Comparison of ENCODE assay signal across 1 cellular context in the genomic region with DNA sequence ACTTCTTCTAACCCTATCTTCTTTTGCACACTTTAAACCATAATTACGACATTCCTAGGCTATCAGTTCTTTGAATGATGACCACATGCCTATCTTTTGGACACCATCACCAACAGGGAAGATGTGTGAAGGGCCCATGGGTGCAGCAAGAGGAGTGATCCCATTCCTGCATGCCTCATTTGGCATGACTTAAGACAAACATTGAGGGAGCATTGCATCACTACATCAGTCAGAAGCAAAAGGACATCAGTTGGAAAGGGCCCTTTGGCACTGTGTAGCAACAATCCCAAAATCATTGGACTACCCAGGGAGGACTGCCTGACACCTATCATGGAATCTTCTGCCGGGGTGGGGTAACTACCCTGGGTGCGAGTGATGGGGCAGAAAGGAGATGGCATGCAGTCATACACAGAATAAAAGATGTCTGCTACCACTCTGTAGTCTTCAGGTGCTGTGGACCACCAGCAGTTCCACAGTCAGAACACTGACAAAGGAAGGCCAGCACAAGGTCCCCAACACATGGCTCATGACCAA.
TF ChIP-seq lines count a peak whose summit lies in the region.

No MANE protein-coding gene starts in this region.

TF ChIP-seq in K562, 482 proteins besides CTCF, POLR2A, EP300 and RAD21 (continued from another document and continues in another):
- TF ChIP-seq, protein P1, sequence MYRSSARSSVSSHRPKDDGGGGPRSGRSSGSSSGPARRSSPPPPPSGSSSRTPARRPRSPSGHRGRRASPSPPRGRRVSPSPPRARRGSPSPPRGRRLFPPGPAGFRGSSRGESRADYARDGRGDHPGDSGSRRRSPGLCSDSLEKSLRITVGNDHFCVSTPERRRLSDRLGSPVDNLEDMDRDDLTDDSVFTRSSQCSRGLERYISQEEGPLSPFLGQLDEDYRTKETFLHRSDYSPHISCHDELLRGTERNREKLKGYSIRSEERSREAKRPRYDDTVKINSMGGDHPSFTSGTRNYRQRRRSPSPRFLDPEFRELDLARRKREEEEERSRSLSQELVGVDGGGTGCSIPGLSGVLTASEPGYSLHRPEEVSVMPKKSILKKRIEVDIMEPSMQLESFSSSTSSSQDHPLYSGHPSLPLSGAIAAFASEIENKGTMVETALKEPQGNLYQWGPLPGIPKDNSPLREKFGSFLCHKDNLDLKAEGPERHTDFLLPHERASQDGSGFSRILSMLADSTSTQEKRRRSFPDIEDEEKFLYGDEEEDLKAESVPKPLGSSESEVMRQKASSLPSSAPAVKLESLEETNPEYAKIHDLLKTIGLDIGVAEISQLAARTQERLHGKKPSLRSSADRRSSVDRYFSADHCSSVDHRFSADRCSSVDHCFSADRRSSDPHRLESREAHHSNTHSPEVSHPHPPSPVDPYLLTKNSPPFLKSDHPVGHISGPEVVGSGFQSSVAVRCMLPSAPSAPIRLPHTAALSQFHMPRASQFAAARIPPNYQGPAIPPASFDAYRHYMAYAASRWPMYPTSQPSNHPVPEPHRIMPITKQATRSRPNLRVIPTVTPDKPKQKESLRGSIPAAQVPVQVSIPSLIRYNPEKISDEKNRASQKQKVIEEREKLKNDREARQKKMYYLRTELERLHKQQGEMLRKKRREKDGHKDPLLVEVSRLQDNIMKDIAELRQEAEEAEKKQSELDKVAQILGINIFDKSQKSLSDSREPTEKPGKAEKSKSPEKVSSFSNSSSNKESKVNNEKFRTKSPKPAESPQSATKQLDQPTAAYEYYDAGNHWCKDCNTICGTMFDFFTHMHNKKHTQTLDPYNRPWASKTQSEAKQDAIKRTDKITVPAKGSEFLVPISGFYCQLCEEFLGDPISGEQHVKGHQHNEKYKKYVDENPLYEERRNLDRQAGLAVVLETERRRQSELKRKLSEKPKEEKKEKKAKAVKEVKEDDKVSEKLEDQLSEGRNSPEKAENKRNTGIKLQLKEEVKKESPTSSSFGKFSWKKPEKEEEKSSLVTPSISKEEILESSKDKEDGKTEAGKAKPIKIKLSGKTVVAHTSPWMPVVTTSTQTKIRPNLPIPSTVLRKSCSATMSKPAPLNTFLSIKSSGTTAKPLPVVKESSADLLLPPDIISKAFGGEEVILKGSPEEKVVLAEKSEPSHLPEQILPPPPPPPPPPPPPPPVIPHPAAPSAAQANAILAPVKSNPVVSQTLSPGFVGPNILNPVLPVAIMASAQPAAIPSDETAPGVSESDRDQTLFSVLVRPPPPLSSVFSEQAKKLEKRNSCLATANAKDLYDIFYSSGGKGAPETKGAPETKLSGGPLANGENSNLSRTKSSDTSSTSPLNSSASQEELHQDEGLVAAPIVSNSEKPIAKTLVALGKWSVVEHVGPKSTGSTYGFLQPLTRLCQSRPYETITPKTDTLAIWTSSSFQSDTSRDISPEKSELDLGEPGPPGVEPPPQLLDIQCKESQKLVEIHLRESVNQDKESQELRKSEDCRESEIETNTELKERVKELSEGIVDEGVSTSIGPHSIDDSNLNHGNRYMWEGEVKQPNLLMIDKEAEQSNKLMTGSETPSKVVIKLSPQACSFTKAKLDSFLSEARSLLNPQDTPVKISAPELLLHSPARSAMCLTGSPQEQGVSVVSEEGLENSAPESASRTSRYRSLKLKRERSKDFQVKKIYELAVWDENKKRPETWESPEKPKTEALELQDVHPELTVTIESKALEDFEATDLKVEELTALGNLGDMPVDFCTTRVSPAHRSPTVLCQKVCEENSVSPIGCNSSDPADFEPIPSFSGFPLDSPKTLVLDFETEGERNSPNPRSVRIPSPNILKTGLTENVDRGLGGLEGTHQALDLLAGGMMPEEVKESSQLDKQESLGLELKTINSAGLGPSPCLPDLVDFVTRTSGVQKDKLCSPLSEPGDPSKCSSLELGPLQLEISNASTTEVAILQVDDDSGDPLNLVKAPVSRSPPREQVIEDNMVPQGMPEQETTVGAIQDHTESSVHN (IDR thresholded peaks at IDR 0.05; ENCODE audit: borderline replicate concordance in 1 of 2, low read depth in 1 of 2), result peak in 1 of 2 experiments; percentile 67; a peak in 1 of 4 replicates
- TF ChIP-seq, protein P2, sequence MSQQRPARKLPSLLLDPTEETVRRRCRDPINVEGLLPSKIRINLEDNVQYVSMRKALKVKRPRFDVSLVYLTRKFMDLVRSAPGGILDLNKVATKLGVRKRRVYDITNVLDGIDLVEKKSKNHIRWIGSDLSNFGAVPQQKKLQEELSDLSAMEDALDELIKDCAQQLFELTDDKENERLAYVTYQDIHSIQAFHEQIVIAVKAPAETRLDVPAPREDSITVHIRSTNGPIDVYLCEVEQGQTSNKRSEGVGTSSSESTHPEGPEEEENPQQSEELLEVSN (IDR thresholded peaks at IDR 0.05; ENCODE audit: borderline replicate concordance in 1 of 2, extremely low read depth in 1 of 2, insufficient read depth in 1 of 2, insufficient read length in 1 of 2, low read depth in 1 of 2, low read length in 1 of 2, poor library complexity in 1 of 2, severe bottlenecking in 1 of 2), result no peak
- TF ChIP-seq COPS2 (conservative IDR thresholded peaks at IDR 0.05) (no peak), POLR3A (IDR thresholded peaks at IDR 0.05; ENCODE audit: borderline replicate concordance, extremely low read depth, insufficient read depth, insufficient read length) (no peak), POLR2AphosphoS2 (IDR thresholded peaks at IDR 0.05; ENCODE audit: low read length) (no peak), TAF1 (IDR thresholded peaks at IDR 0.05; ENCODE audit: control insufficient read depth, extremely low read depth, insufficient read depth, low read length, severe bottlenecking) (no peak), ARNT (IDR thresholded peaks at IDR 0.05) (no peak), ZC3H11A (IDR thresholded peaks at IDR 0.05; ENCODE audit: low read depth, low read length) (no peak), CCNT2 (IDR thresholded peaks at IDR 0.05; ENCODE audit: borderline replicate concordance, extremely low read depth, insufficient read length, low read depth, low read length) (no peak), NFE2L1 (tag; IDR thresholded peaks at IDR 0.05; ENCODE audit: borderline replicate concordance, low read depth) (no peak), ATF4 (CRISPR knock-in tag; IDR thresholded peaks at IDR 0.05) (peak; percentile 92), RCOR1 (IDR thresholded peaks at IDR 0.05; ENCODE audit: borderline replicate concordance in 1 of 2, low read depth in 2 of 2, low read length in 2 of 2) (peak in 1 of 2 experiments; percentile 82; a peak in 1 of 4 replicates), MEIS2 (IDR thresholded peaks at IDR 0.05; ENCODE audit: partially characterized antibody) (peak; percentile 58), BRCA1 (IDR thresholded peaks at IDR 0.05) (no peak), BRCA1 (CRISPR knock-in tag; IDR thresholded peaks at IDR 0.05) (no peak), ZNF444 (CRISPR knock-in tag; IDR thresholded peaks at IDR 0.05) (no peak), FOXA1 (IDR thresholded peaks at IDR 0.05; ENCODE audit: borderline replicate concordance) (no peak), FOXA3 (CRISPR knock-in tag; conservative IDR thresholded peaks at IDR 0.05 in 1 of 2, IDR thresholded peaks at IDR 0.05 in 1 of 2) (peak in 1 of 2 experiments; percentile 69; a peak in 2 of 4 replicates), FOXJ3 (CRISPR knock-in tag; IDR thresholded peaks at IDR 0.05) (no peak), XRCC3 (IDR thresholded peaks at IDR 0.05) (no peak), KLF6 (CRISPR knock-in tag; IDR thresholded peaks at IDR 0.05; ENCODE audit: borderline replicate concordance) (peak; percentile 60; the same call in 1 of the 2 replicates), NR2C1 (IDR thresholded peaks at IDR 0.05) (no peak), NR2C1 (tag; IDR thresholded peaks at IDR 0.05) (0 out of 2 replicates have a peak, but pooled peaks have one; percentile 51), L3MBTL2 (IDR thresholded peaks at IDR 0.05) (peak; percentile 96), PBX2 (CRISPR knock-in tag; IDR thresholded peaks at IDR 0.05; ENCODE audit: low read depth) (no peak), PBX2 (tag; conservative IDR thresholded peaks at IDR 0.05; ENCODE audit: low read depth) (0 out of 2 replicates have a peak, but pooled peaks have one; percentile 16)
- TF ChIP-seq, protein P3, sequence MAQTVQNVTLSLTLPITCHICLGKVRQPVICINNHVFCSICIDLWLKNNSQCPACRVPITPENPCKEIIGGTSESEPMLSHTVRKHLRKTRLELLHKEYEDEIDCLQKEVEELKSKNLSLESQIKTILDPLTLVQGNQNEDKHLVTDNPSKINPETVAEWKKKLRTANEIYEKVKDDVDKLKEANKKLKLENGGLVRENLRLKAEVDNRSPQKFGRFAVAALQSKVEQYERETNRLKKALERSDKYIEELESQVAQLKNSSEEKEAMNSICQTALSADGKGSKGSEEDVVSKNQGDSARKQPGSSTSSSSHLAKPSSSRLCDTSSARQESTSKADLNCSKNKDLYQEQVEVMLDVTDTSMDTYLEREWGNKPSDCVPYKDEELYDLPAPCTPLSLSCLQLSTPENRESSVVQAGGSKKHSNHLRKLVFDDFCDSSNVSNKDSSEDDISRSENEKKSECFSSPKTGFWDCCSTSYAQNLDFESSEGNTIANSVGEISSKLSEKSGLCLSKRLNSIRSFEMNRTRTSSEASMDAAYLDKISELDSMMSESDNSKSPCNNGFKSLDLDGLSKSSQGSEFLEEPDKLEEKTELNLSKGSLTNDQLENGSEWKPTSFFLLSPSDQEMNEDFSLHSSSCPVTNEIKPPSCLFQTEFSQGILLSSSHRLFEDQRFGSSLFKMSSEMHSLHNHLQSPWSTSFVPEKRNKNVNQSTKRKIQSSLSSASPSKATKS (CRISPR knock-in tag; IDR thresholded peaks at IDR 0.05), result no peak
- TF ChIP-seq, protein P4, sequence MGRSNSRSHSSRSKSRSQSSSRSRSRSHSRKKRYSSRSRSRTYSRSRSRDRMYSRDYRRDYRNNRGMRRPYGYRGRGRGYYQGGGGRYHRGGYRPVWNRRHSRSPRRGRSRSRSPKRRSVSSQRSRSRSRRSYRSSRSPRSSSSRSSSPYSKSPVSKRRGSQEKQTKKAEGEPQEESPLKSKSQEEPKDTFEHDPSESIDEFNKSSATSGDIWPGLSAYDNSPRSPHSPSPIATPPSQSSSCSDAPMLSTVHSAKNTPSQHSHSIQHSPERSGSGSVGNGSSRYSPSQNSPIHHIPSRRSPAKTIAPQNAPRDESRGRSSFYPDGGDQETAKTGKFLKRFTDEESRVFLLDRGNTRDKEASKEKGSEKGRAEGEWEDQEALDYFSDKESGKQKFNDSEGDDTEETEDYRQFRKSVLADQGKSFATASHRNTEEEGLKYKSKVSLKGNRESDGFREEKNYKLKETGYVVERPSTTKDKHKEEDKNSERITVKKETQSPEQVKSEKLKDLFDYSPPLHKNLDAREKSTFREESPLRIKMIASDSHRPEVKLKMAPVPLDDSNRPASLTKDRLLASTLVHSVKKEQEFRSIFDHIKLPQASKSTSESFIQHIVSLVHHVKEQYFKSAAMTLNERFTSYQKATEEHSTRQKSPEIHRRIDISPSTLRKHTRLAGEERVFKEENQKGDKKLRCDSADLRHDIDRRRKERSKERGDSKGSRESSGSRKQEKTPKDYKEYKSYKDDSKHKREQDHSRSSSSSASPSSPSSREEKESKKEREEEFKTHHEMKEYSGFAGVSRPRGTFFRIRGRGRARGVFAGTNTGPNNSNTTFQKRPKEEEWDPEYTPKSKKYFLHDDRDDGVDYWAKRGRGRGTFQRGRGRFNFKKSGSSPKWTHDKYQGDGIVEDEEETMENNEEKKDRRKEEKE (IDR thresholded peaks at IDR 0.05; ENCODE audit: borderline replicate concordance in 1 of 2, control insufficient read depth in 1 of 2, low read depth in 2 of 2, low read length in 1 of 2), result no peak
- TF ChIP-seq, protein P5, sequence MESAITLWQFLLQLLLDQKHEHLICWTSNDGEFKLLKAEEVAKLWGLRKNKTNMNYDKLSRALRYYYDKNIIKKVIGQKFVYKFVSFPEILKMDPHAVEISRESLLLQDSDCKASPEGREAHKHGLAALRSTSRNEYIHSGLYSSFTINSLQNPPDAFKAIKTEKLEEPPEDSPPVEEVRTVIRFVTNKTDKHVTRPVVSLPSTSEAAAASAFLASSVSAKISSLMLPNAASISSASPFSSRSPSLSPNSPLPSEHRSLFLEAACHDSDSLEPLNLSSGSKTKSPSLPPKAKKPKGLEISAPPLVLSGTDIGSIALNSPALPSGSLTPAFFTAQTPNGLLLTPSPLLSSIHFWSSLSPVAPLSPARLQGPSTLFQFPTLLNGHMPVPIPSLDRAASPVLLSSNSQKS (CRISPR knock-in tag; IDR thresholded peaks at IDR 0.05), result no peak
- TF ChIP-seq, protein P6, sequence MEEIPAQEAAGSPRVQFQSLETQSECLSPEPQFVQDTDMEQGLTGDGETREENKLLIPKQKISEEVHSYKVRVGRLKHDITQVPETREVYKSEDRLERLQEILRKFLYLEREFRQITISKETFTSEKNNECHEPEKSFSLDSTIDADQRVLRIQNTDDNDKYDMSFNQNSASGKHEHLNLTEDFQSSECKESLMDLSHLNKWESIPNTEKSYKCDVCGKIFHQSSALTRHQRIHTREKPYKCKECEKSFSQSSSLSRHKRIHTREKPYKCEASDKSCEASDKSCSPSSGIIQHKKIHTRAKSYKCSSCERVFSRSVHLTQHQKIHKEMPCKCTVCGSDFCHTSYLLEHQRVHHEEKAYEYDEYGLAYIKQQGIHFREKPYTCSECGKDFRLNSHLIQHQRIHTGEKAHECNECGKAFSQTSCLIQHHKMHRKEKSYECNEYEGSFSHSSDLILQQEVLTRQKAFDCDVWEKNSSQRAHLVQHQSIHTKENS (CRISPR knock-in tag; IDR thresholded peaks at IDR 0.05), result no peak
